Comparison of ENCODE assay signal across 29 cellular contexts in genomic region chr7:46756256-46756655, GRCh38.
"Had no signal": no experiment of that assay in that cellular context is flagged by ENCODE, and none has a peak within 500 bp of the region (broad histone marks: within the 10 kb centered on the region; RNA-seq: fewer than 3 reads in every experiment).

No MANE protein-coding gene starts in this region.

- H3K27ac ChIP-seq: adrenal gland, breast epithelium, cardiac muscle cell, colonic mucosa, epithelial cell of prostate, esophagus squamous epithelium had no signal

- H3K9me3 Mint-ChIP-seq: activated CD4-positive, alpha-beta memory T cell treated with anti-CD3 and anti-CD28 coated beads for 36 hours; activated naive CD4-positive, alpha-beta T cell treated with anti-CD3 and anti-CD28 coated beads, Interleukin-2, amount 50 U/mL, for 24 hours; activated naive CD8-positive, alpha-beta T cell treated with anti-CD3 and anti-CD28 coated beads, Interleukin-2, amount 50 U/mL, for 24 hours; activated T-helper 2 cell treated with anti-CD3 and anti-CD28 coated beads, Interferon-gamma antibody, Interleukin-2, Interleukin-4, amounts not matched to agents 10 μg/mL and 5 μg/mL and 100 μg/mL, durations not matched to agents 14 hours and 24 hours and 36 hours had no signal

- DNase-seq: activated CD4-positive, alpha-beta memory T cell treated with anti-CD3 and anti-CD28 coated beads for 36 hours; activated CD4-positive, alpha-beta T cell treated with anti-CD3 and anti-CD28 coated beads for 1 hour; activated CD4-positive, alpha-beta T cell treated with anti-CD3 and anti-CD28 coated beads for 48 hours; activated CD8-positive, alpha-beta memory T cell treated with anti-CD3 and anti-CD28 coated beads, Interleukin-2, amount 10 ng/mL, durations not matched to agents 7 days and 5 days; activated CD8-positive, alpha-beta memory T cell treated with anti-CD3 and anti-CD28 coated beads, Interleukin-2, amount 50 U/mL, for 4 hours; activated CD8-positive, alpha-beta T cell treated with anti-CD3 and anti-CD28 coated beads, Interleukin-2, amount 10 ng/mL, durations not matched to agents 7 days and 5 days; activated effector memory CD4-positive, alpha-beta T cell treated with anti-CD3 and anti-CD28 coated beads, Interleukin-2, amount 50 U/mL, for 16 hours; activated naive CD4-positive, alpha-beta T cell treated with anti-CD3 and anti-CD28 coated beads for 36 hours; activated naive CD8-positive, alpha-beta T cell treated with anti-CD3 and anti-CD28 coated beads for 36 hours; activated naive CD8-positive, alpha-beta T cell treated with anti-CD3 and anti-CD28 coated beads, Interleukin-2, amount 50 U/mL, for 24 hours; activated T-cell treated with anti-CD3 and anti-CD28 coated beads, Interleukin-2, amount 50 U/mL, for 1 hour; activated T-cell treated with anti-CD3 and anti-CD28 coated beads, Interleukin-2, amount 50 U/mL, for 48 hours; adrenal gland; amygdala; aorta; central memory CD4-positive, alpha-beta T cell; cerebellar nuclear complex; colonic mucosa; effector CD8-positive, alpha-beta T cell; esophagus squamous epithelium; head of caudate nucleus; T-helper 2 cell had no signal

- H3K4me1 Mint-ChIP-seq: activated CD8-positive, alpha-beta memory T cell treated with anti-CD3 and anti-CD28 coated beads, Interleukin-2, amount 10 ng/mL, durations not matched to agents 7 days and 5 days; activated naive CD4-positive, alpha-beta T cell treated with anti-CD3 and anti-CD28 coated beads, Interleukin-2, amount 50 U/mL, for 24 hours; activated naive CD8-positive, alpha-beta T cell treated with anti-CD3 and anti-CD28 coated beads for 36 hours; activated naive CD8-positive, alpha-beta T cell treated with anti-CD3 and anti-CD28 coated beads, Interleukin-2, amount 50 U/mL, for 24 hours; brain had no signal

- H3K27me3 Mint-ChIP-seq: activated CD4-positive, alpha-beta memory T cell treated with anti-CD3 and anti-CD28 coated beads for 36 hours; activated CD8-positive, alpha-beta memory T cell treated with anti-CD3 and anti-CD28 coated beads, Interleukin-2, amount 10 ng/mL, durations not matched to agents 7 days and 5 days; activated naive CD4-positive, alpha-beta T cell treated with anti-CD3 and anti-CD28 coated beads, Interleukin-2, amount 50 U/mL, for 24 hours; activated naive CD8-positive, alpha-beta T cell treated with anti-CD3 and anti-CD28 coated beads for 36 hours; activated naive CD8-positive, alpha-beta T cell treated with anti-CD3 and anti-CD28 coated beads, Interleukin-2, amount 50 U/mL, for 24 hours; brain had no signal

- H3K27me3 ChIP-seq: adrenal gland, breast epithelium, cardiac muscle cell, colonic mucosa, esophagus squamous epithelium had no signal

- H3K36me3 ChIP-seq: adrenal gland, breast epithelium, cardiac muscle cell, colonic mucosa, esophagus squamous epithelium had no signal

- H3K4me3 Mint-ChIP-seq: activated CD4-positive, alpha-beta memory T cell treated with anti-CD3 and anti-CD28 coated beads for 36 hours; activated CD8-positive, alpha-beta memory T cell treated with anti-CD3 and anti-CD28 coated beads, Interleukin-2, amount 10 ng/mL, durations not matched to agents 7 days and 5 days; activated CD8-positive, alpha-beta T cell treated with anti-CD3 and anti-CD28 coated beads, Interleukin-2, amount 10 ng/mL, durations not matched to agents 7 days and 5 days; activated naive CD4-positive, alpha-beta T cell treated with anti-CD3 and anti-CD28 coated beads for 36 hours; activated naive CD4-positive, alpha-beta T cell treated with anti-CD3 and anti-CD28 coated beads, Interleukin-2, amount 50 U/mL, for 24 hours; activated naive CD8-positive, alpha-beta T cell treated with anti-CD3 and anti-CD28 coated beads for 36 hours; activated naive CD8-positive, alpha-beta T cell treated with anti-CD3 and anti-CD28 coated beads, Interleukin-2, amount 50 U/mL, for 24 hours; activated T-helper 1 cell treated with anti-CD3 and anti-CD28 coated beads, Interleukin-12 subunit alpha, Interleukin-12 subunit beta, Interleukin-2, Interleukin-4 antibody, amounts not matched to agents 30 ng/mL and 10 ng/mL and 1 ng/mL, durations not matched to agents 14 hours and 24 hours and 36 hours; brain had no signal

- H3K9me3 ChIP-seq: adrenal gland, breast epithelium, colonic mucosa, esophagus squamous epithelium had no signal

- H3K27ac Mint-ChIP-seq: activated CD4-positive, alpha-beta memory T cell treated with anti-CD3 and anti-CD28 coated beads for 36 hours; activated CD8-positive, alpha-beta memory T cell treated with anti-CD3 and anti-CD28 coated beads, Interleukin-2, amount 10 ng/mL, durations not matched to agents 7 days and 5 days; activated CD8-positive, alpha-beta T cell treated with anti-CD3 and anti-CD28 coated beads, Interleukin-2, amount 10 ng/mL, durations not matched to agents 7 days and 5 days; activated naive CD4-positive, alpha-beta T cell treated with anti-CD3 and anti-CD28 coated beads for 36 hours; activated naive CD4-positive, alpha-beta T cell treated with anti-CD3 and anti-CD28 coated beads, Interleukin-2, amount 50 U/mL, for 24 hours; activated naive CD8-positive, alpha-beta T cell treated with anti-CD3 and anti-CD28 coated beads for 36 hours; activated naive CD8-positive, alpha-beta T cell treated with anti-CD3 and anti-CD28 coated beads, Interleukin-2, amount 50 U/mL, for 24 hours; activated T-helper 1 cell treated with anti-CD3 and anti-CD28 coated beads, Interleukin-12 subunit alpha, Interleukin-12 subunit beta, Interleukin-2, Interleukin-4 antibody, amounts not matched to agents 30 ng/mL and 10 ng/mL and 1 ng/mL, durations not matched to agents 14 hours and 24 hours and 36 hours; activated T-helper 2 cell treated with anti-CD3 and anti-CD28 coated beads, Interferon-gamma antibody, Interleukin-2, Interleukin-4, amounts not matched to agents 10 μg/mL and 5 μg/mL and 100 μg/mL, durations not matched to agents 14 hours and 24 hours and 36 hours; brain had no signal

- H3K4me1 ChIP-seq: adrenal gland, breast epithelium, colonic mucosa had no signal

- H3K36me3 Mint-ChIP-seq: activated CD4-positive, alpha-beta memory T cell treated with anti-CD3 and anti-CD28 coated beads for 36 hours; activated CD8-positive, alpha-beta memory T cell treated with anti-CD3 and anti-CD28 coated beads, Interleukin-2, amount 10 ng/mL, durations not matched to agents 7 days and 5 days; activated naive CD4-positive, alpha-beta T cell treated with anti-CD3 and anti-CD28 coated beads, Interleukin-2, amount 50 U/mL, for 24 hours; activated naive CD8-positive, alpha-beta T cell treated with anti-CD3 and anti-CD28 coated beads for 36 hours; brain had no signal

- H3K4me3 ChIP-seq: adrenal gland, breast epithelium, cardiac muscle cell, colonic mucosa, esophagus squamous epithelium had no signal
